24 cellular contexts compared by ENCODE assay signal in genomic region chr6:85408039-85408438, GRCh38.
"Had no signal": no experiment of that assay in that cellular context is flagged by ENCODE, and none has a peak within 500 bp of the region (broad histone marks: within the 10 kb centered on the region; RNA-seq: fewer than 3 reads in every experiment).

No MANE protein-coding gene starts in this region.

- H3K4me1 Mint-ChIP-seq: mesothelial cell of epicardium had no signal

- H3K36me3 Mint-ChIP-seq: activated naive CD4-positive, alpha-beta T cell treated with anti-CD3 and anti-CD28 coated beads, Interleukin-2, amount 10 ng/mL, durations not matched to agents 7 days and 5 days; mesothelial cell of epicardium; naive thymus-derived CD8-positive, alpha-beta T cell had no signal

- H3K36me3 ChIP-seq: heart left ventricle, lower lobe of right lung, spleen, thoracic aorta, upper lobe of left lung had no signal

- H3K4me3 Mint-ChIP-seq: activated B cell treated with CpG ODN at 0.5 μM for 24 hours; activated CD4-positive, alpha-beta memory T cell treated with anti-CD3 and anti-CD28 coated beads, Interleukin-2, amount 10 ng/mL, durations not matched to agents 7 days and 5 days; activated CD4-positive, alpha-beta T cell treated with anti-CD3 and anti-CD28 coated beads for 36 hours; activated naive CD4-positive, alpha-beta T cell treated with anti-CD3 and anti-CD28 coated beads, Interleukin-2, amount 10 ng/mL, durations not matched to agents 7 days and 5 days; activated T-cell treated with anti-CD3 and anti-CD28 coated beads, Interleukin-2, amount 50 U/mL, for 72 hours; mesothelial cell of epicardium; T-helper 1 cell treated with Interleukin-12 subunit alpha and Interleukin-12 subunit beta and Interleukin-4 antibody, amounts not matched to agents 30 μg/mL and 1 μg/mL, for 36 hours had no signal

- H3K4me3 ChIP-seq: coronary artery, heart left ventricle, lower lobe of right lung, spleen, thoracic aorta, upper lobe of left lung had no signal

- H3K27me3 ChIP-seq: spleen, upper lobe of left lung had no signal

- H3K9me3 Mint-ChIP-seq: activated B cell treated with CpG ODN at 0.5 μM for 24 hours; activated CD4-positive, alpha-beta memory T cell treated with anti-CD3 and anti-CD28 coated beads, Interleukin-2, amount 10 ng/mL, durations not matched to agents 7 days and 5 days; activated naive CD4-positive, alpha-beta T cell treated with anti-CD3 and anti-CD28 coated beads, Interleukin-2, amount 10 ng/mL, durations not matched to agents 7 days and 5 days; activated T-cell treated with anti-CD3 and anti-CD28 coated beads, Interleukin-2, amount 50 U/mL, for 72 hours; mesothelial cell of epicardium; naive thymus-derived CD8-positive, alpha-beta T cell; T-helper 1 cell treated with Interleukin-12 subunit alpha and Interleukin-12 subunit beta and Interleukin-4 antibody, amounts not matched to agents 30 μg/mL and 1 μg/mL, for 36 hours had no signal

- ATAC-seq: activated CD4-positive, alpha-beta T cell treated with anti-CD3 and anti-CD28 coated beads for 36 hours; activated T-cell treated with anti-CD3 and anti-CD28 coated beads, Interleukin-2, amount 50 U/mL, for 72 hours; heart left ventricle; left lobe of liver; lower lobe of right lung; naive thymus-derived CD8-positive, alpha-beta T cell had no signal

- DNase-seq: activated B cell treated with CpG ODN at 0.5 μM for 24 hours; activated CD4-positive, alpha-beta memory T cell treated with anti-CD3 and anti-CD28 coated beads, Interleukin-2, amount 10 ng/mL, durations not matched to agents 7 days and 5 days; activated CD4-positive, alpha-beta T cell treated with anti-CD3 and anti-CD28 coated beads for 36 hours; activated effector memory CD4-positive, alpha-beta T cell treated with anti-CD3 and anti-CD28 coated beads, Interleukin-2, amount 50 U/mL, for 16 hours; activated naive CD4-positive, alpha-beta T cell treated with anti-CD3 and anti-CD28 coated beads, Interleukin-2, amount 10 ng/mL, durations not matched to agents 7 days and 5 days; activated T-cell treated with anti-CD3 and anti-CD28 coated beads, Interleukin-2, amount 50 U/mL, for 72 hours; amygdala; cerebellar nuclear complex; heart left ventricle; kidney; lower lobe of right lung; naive thymus-derived CD8-positive, alpha-beta T cell; retina; spleen; stimulated activated CD4-positive, alpha-beta T cell treated with anti-CD3 and anti-CD28 coated beads, Interleukin-4, amount 100 ng/mL, for 1 hour; stimulated activated naive CD4-positive, alpha-beta T cell treated with Interleukin-2 at 50 U/mL for 16 hours; T1000; upper lobe of left lung had no signal

- H3K27ac Mint-ChIP-seq: activated B cell treated with CpG ODN at 0.5 μM for 24 hours; activated CD4-positive, alpha-beta memory T cell treated with anti-CD3 and anti-CD28 coated beads, Interleukin-2, amount 10 ng/mL, durations not matched to agents 7 days and 5 days; activated CD4-positive, alpha-beta T cell treated with anti-CD3 and anti-CD28 coated beads for 36 hours; activated naive CD4-positive, alpha-beta T cell treated with anti-CD3 and anti-CD28 coated beads, Interleukin-2, amount 10 ng/mL, durations not matched to agents 7 days and 5 days; activated T-cell treated with anti-CD3 and anti-CD28 coated beads, Interleukin-2, amount 50 U/mL, for 72 hours; mesothelial cell of epicardium; T-helper 1 cell treated with Interleukin-12 subunit alpha and Interleukin-12 subunit beta and Interleukin-4 antibody, amounts not matched to agents 30 μg/mL and 1 μg/mL, for 36 hours had no signal

- H3K9me3 ChIP-seq: heart left ventricle, lower lobe of right lung, spleen, thoracic aorta, upper lobe of left lung had no signal

- H3K27ac ChIP-seq: coronary artery, heart left ventricle, lower lobe of right lung, spleen, thoracic aorta, upper lobe of left lung had no signal

- H3K27me3 Mint-ChIP-seq: activated B cell treated with CpG ODN at 0.5 μM for 24 hours; naive thymus-derived CD8-positive, alpha-beta T cell; progenitor cell of endocrine pancreas had no signal

- FAIRE-seq: kidney had no signal
